In genomic region chr5:73605223-73606087, GRCh38 we compare ENCODE assay signal across 18 cellular contexts. TPM values are rescaled to one million over a fixed set of nuclear protein-coding genes. Genes with fewer than 3 reads are reported as not detected.
DNase-seq lines count a peak whose midpoint lies in the region; ATAC-seq, FAIRE-seq and TF ChIP-seq lines count a peak whose summit lies in the region.
"Had no signal": no experiment of that assay in that cellular context is flagged by ENCODE, and none has a peak within 500 bp of the region (broad histone marks: within the 10 kb centered on the region; RNA-seq: fewer than 3 reads in every experiment).

No MANE protein-coding gene starts in this region.

- dilution Hi-C loops in keratinocyte (cut with MboI; ENCODE audit: extremely low pct_ligation_motif_present, low sequenced_read_pairs): no loop called here

- H3K9ac ChIP-seq in keratinocyte (ENCODE audit: control insufficient read depth, extremely low read depth, insufficient read depth, low read length): peak overlapping the region; percentile 26

- TF ChIP-seq POLR2A in body of pancreas (IDR thresholded peaks at IDR 0.05): no peak

- H3K27ac ChIP-seq in right cardiac atrium (ENCODE audit: low read length) (no peak overlapping the region), body of pancreas (peak overlapping the region; percentile 26 to 78 (median 51)), keratinocyte (ENCODE audit: control insufficient read depth, insufficient read depth, low read length) (peak overlapping the region; percentile 29)
- H3K27ac ChIP-seq: HL-60, lower lobe of right lung, neutrophil, SK-N-MC, spleen had no signal

- DNase-seq in right cardiac atrium (no peak), Right ventricle myocardium inferior (ENCODE audit: missing footprints) (no peak), body of pancreas (peak; percentile 53 to 77 (median 62)), keratinocyte (ENCODE audit: low read depth, low spot score) (peak; percentile 40), ureter (ENCODE audit: low spot score) (peak; percentile 51), AG08395 (ENCODE audit: low spot score) (no peak)
- DNase-seq in stimulated activated naive CD4-positive, alpha-beta T cell treated with Interleukin-2 at 50 U/mL for 16 hours (lab: John Stamatoyannopoulos, UW): no peak
- DNase-seq: activated effector memory CD4-positive, alpha-beta T cell treated with Interleukin-2 at 50 U/mL for 16 hours; caudate nucleus; hypothalamus; lower lobe of right lung; spleen had no signal

- H3K4me3 ChIP-seq in right cardiac atrium (ENCODE audit: low read length) (no peak overlapping the region), body of pancreas (no peak overlapping the region), keratinocyte (ENCODE audit: control insufficient read depth in 2 of 3, extremely low read depth in 1 of 3, insufficient read depth in 2 of 3, low read depth in 1 of 3, low read length in 3 of 3) (peak overlapping the region in 1 of 3 experiments; percentile 19)
- H3K4me3 ChIP-seq: HAP-1, lower lobe of right lung, SK-N-MC, spleen had no signal

- intact Hi-C loops in right cardiac atrium (cut with DNase I) (no loop called here), Right ventricle myocardium inferior (cut with DNase I) (no loop called here), body of pancreas (cut with DNase I) (no loop called here)

- peak overlapping the region; percentile 67 for H3K4me2 ChIP-seq in keratinocyte (ENCODE audit: control insufficient read depth, extremely low read depth, insufficient read depth, low read depth, low read length)

- H3K27me3 ChIP-seq in right cardiac atrium (ENCODE audit: control insufficient read depth, insufficient read depth): no peaks in the 10 kb centered on the region
- H3K27me3 ChIP-seq in body of pancreas: no peaks in the 10 kb centered on the region
- no peaks in the 10 kb centered on the region for H3K27me3 ChIP-seq in keratinocyte (ENCODE audit: control insufficient read depth, extremely low read depth, insufficient read depth, low read length)
- H3K27me3 ChIP-seq: neutrophil had no signal

- no peaks in the 10 kb centered on the region for H3K79me2 ChIP-seq in keratinocyte (ENCODE audit: control insufficient read depth, insufficient read depth, low read length)

- FAIRE-seq in keratinocyte (lab: Jason Lieb, UNC): peak; percentile 86

- WGBS in right cardiac atrium: 74% methylated on average over 8 of the region's 8 CpGs
- WGBS in body of pancreas, 2 donors: 18 to 24% methylated on average over 8 of the region's 8 CpGs

- H3K36me3 ChIP-seq in body of pancreas (replicated peaks in 1 of 2; ENCODE audit: insufficient read depth in 1 of 2, low read depth in 2 of 2) (no peaks in the 10 kb centered on the region), keratinocyte (ENCODE audit: control insufficient read depth in 2 of 2, extremely low read depth in 1 of 2, insufficient read depth in 2 of 2, low read length in 2 of 2) (no peaks in the 10 kb centered on the region)
- H3K36me3 ChIP-seq: HAP-1, lower lobe of right lung, neutrophil, spleen had no signal

- H3K9me3 ChIP-seq in right cardiac atrium (ENCODE audit: control insufficient read depth, low read length) (no peaks in the 10 kb centered on the region), body of pancreas (no peaks in the 10 kb centered on the region), keratinocyte (ENCODE audit: control insufficient read depth, low read depth, low read length) (no peaks in the 10 kb centered on the region)
- H3K9me3 ChIP-seq: HAP-1, lower lobe of right lung, neutrophil had no signal

- ATAC-seq in right cardiac atrium (peak; percentile 68 to 96), Right ventricle myocardium inferior (no peak), body of pancreas (peak; percentile 96), HG02970 (IDR thresholded peaks at IDR 0.05; ENCODE audit: low FRiP score, unreplicated experiment) (no peak)
- ATAC-seq: lower lobe of right lung had no signal

- H3K4me1 ChIP-seq in right cardiac atrium (ENCODE audit: control insufficient read depth, insufficient read depth, low read length) (no peaks in the 10 kb centered on the region), body of pancreas (peaks cover 25% of the 10 kb centered on the region), keratinocyte (ENCODE audit: control insufficient read depth, extremely low read depth, insufficient read depth, low read length) (peaks cover 21% of the 10 kb centered on the region)
- H3K4me1 ChIP-seq: lower lobe of right lung, spleen had no signal

- TF ChIP-seq CTCF in body of pancreas (IDR thresholded peaks at IDR 0.05) (no peak), keratinocyte (optimal IDR thresholded peaks at IDR 0.05 in 1 of 3, IDR thresholded peaks at IDR 0.05 in 1 of 3, conservative IDR thresholded peaks at IDR 0.05 in 1 of 3; ENCODE audit: extremely low read depth in 1 of 3, insufficient read depth in 2 of 3, low read length in 3 of 3) (no peak)

- peak overlapping the region; percentile 85 for H2AFZ ChIP-seq in keratinocyte (ENCODE audit: control insufficient read depth, low read length)

- no peaks in the 10 kb centered on the region for H4K20me1 ChIP-seq in keratinocyte (ENCODE audit: control insufficient read depth, extremely low read depth, insufficient read depth, low read length)

- no peaks in the 10 kb centered on the region for H3K9me1 ChIP-seq in keratinocyte (ENCODE audit: control insufficient read depth, extremely low read depth, insufficient read depth, low read length)

RNA-seq across cellular contexts. Expression of gene ARHGEF28, which starts 20.5 kb away (rescaled TPM):
- total RNA-seq in right cardiac atrium: 1 to 10 TPM; 1.1 to 1.7 (median 1.5) TPM
- 1.3 TPM for polyA plus RNA-seq in right cardiac atrium
- 1.9 TPM for total RNA-seq in Right ventricle myocardium inferior
- 10 to 100 TPM; 63.0 to 67.2 TPM for total RNA-seq in body of pancreas
- 17.7 to 31.6 TPM (median 24.2 TPM) in 3 replicates for polyA plus RNA-seq in keratinocyte
- polyA plus RNA-seq in keratinocyte (2011; ENCODE audit: low read depth): 94.4 TPM
- polyA plus RNA-seq in keratinocyte (2011; cell fraction: cytosol; rRNA removed): 20.0 and 27.5 TPM in 2 replicates
- polyA plus RNA-seq in keratinocyte (2011; cell fraction: nucleus; rRNA removed): 67.9 and 74.3 TPM in 2 replicates
- polyA plus RNA-seq in keratinocyte (2012; ENCODE audit: low replicate concordance): 24.0 and 42.0 TPM in 2 replicates
- polyA minus RNA-seq in keratinocyte: 71.2 to 134 TPM (median 94.2 TPM) in 3 replicates
- 43.9 TPM for polyA minus RNA-seq in keratinocyte (2011; cell fraction: cytosol; rRNA and poly(A)+ RNA removed)
- 187 and 303 TPM in 2 replicates for polyA minus RNA-seq in keratinocyte (2011; cell fraction: nucleus; rRNA and poly(A)+ RNA removed)
- 34.5 TPM for total RNA-seq in ureter
- total RNA-seq: activated CD8-positive, alpha-beta memory T cell treated with anti-CD3 and anti-CD28 coated beads for 36 hours had no signal

RNA-seq across cellular contexts. Expression of gene UTP15, which starts 39.9 kb away (rescaled TPM):
- 10 to 100 TPM in 3 of 4 donors, 1 to 10 TPM in 1; 9.1 to 13.4 (median 11.7) TPM for total RNA-seq in right cardiac atrium
- polyA plus RNA-seq in right cardiac atrium: 3.4 TPM
- total RNA-seq in Right ventricle myocardium inferior: 11.0 TPM
- total RNA-seq in body of pancreas: 10 to 100 TPM in 1 of 2 donors, 1 to 10 TPM in 1; 4.2 to 27.4 TPM
- 16.3 to 28.3 TPM (median 21.7 TPM) in 3 replicates for polyA plus RNA-seq in keratinocyte
- polyA plus RNA-seq in keratinocyte (2011; ENCODE audit: low read depth): 24.8 TPM
- 9.1 and 17.4 TPM in 2 replicates for polyA plus RNA-seq in keratinocyte (2011; cell fraction: cytosol; rRNA removed)
- 25.0 and 42.0 TPM in 2 replicates for polyA plus RNA-seq in keratinocyte (2011; cell fraction: nucleus; rRNA removed)
- 12.8 and 17.7 TPM in 2 replicates for polyA plus RNA-seq in keratinocyte (2012; ENCODE audit: low replicate concordance)
- polyA minus RNA-seq in keratinocyte: 11.6 to 32.6 TPM (median 18.8 TPM) in 3 replicates
- polyA minus RNA-seq in keratinocyte (2011; cell fraction: cytosol; rRNA and poly(A)+ RNA removed): 11.7 TPM
- 18.3 and 30.7 TPM in 2 replicates for polyA minus RNA-seq in keratinocyte (2011; cell fraction: nucleus; rRNA and poly(A)+ RNA removed)
- total RNA-seq in ureter: 31.8 TPM

RNA-seq across cellular contexts. Expression of gene ANKRA2, which starts 40.0 kb away (rescaled TPM):
- total RNA-seq in right cardiac atrium (10 to 100 TPM; 13.3 to 16.5 (median 15.1) TPM), Right ventricle myocardium inferior (14.4 TPM), body of pancreas (10 to 100 TPM in 1 of 2 donors, 1 to 10 TPM in 1; 5.9 to 12.7 TPM), ureter (32.1 TPM)
- polyA plus RNA-seq in right cardiac atrium (15.4 TPM), keratinocyte (8.7 to 20.6 TPM (median 16.6 TPM) in 3 replicates)
- 21.8 TPM for polyA plus RNA-seq in keratinocyte (2011; ENCODE audit: low read depth)
- 7.6 and 15.4 TPM in 2 replicates for polyA plus RNA-seq in keratinocyte (2011; cell fraction: cytosol; rRNA removed)
- polyA plus RNA-seq in keratinocyte (2011; cell fraction: nucleus; rRNA removed): 16.3 and 24.9 TPM in 2 replicates
- 6.6 and 23.2 TPM in 2 replicates for polyA plus RNA-seq in keratinocyte (2012; ENCODE audit: low replicate concordance)
- 0.56 to 6.6 TPM (median 6.5 TPM) in 3 replicates for polyA minus RNA-seq in keratinocyte
- 6.3 TPM for polyA minus RNA-seq in keratinocyte (2011; cell fraction: cytosol; rRNA and poly(A)+ RNA removed)
- polyA minus RNA-seq in keratinocyte (2011; cell fraction: nucleus; rRNA and poly(A)+ RNA removed): 9.8 and 17.0 TPM in 2 replicates

Comparison
In these comparisons a context has a peak if more than half of its experiments do, and no peak if none do; other contexts are left out.
1. ATAC-seq: peak in right cardiac atrium (2 of 2) and body of pancreas (single experiment); none in Right ventricle myocardium inferior (single experiment) and HG02970 (single experiment).
2. DNase-seq: peak in body of pancreas (4 of 4), keratinocyte (single experiment) and ureter (single experiment); none in right cardiac atrium (0 of 3), Right ventricle myocardium inferior (single experiment), AG08395 (single experiment) and stimulated activated naive CD4-positive, alpha-beta T cell treated with Interleukin-2 at 50 U/mL for 16 hours (single experiment).
3. RNA of gene ARHGEF28, which starts 20.5 kb away (total RNA-seq): 63.0 to 67.2 TPM in body of pancreas and 34.5 TPM in ureter (single experiment); 1.9 TPM in Right ventricle myocardium inferior (single experiment) and 1.1 to 1.7 TPM in right cardiac atrium; every median in the first group is over 10 times any median in the second.